In genomic region chr4:179292443-179292842, GRCh38 we compare ENCODE assay signal across 1 cellular context.
TF ChIP-seq lines count a peak whose summit lies in the region.

No MANE protein-coding gene starts in this region.

TF ChIP-seq in WTC11, 78 proteins besides CTCF, POLR2A, EP300 and RAD21 (continued from another document):
- TF ChIP-seq FOXP4 (CRISPR knock-in tag; IDR thresholded peaks at IDR 0.05): no peak
- no peak for TF ChIP-seq CREB1 (CRISPR knock-in tag; IDR thresholded peaks at IDR 0.05)
- TF ChIP-seq ZNF416 (CRISPR knock-in tag; IDR thresholded peaks at IDR 0.05): no peak
- no peak for TF ChIP-seq SMAD4 (CRISPR knock-in tag; IDR thresholded peaks at IDR 0.05)
- TF ChIP-seq FOXJ3 (CRISPR knock-in tag; IDR thresholded peaks at IDR 0.05; ENCODE audit: borderline replicate concordance): no peak
- TF ChIP-seq STAT6 (CRISPR knock-in tag; conservative IDR thresholded peaks at IDR 0.05; ENCODE audit: low read depth): no peak
- no peak for TF ChIP-seq CDX4 (CRISPR knock-in tag; IDR thresholded peaks at IDR 0.05; ENCODE audit: borderline replicate concordance)
- no peak for TF ChIP-seq ATF2 (CRISPR knock-in tag; IDR thresholded peaks at IDR 0.05; ENCODE audit: borderline replicate concordance, low read depth)
- TF ChIP-seq NFE2L1 (CRISPR knock-in tag; IDR thresholded peaks at IDR 0.05): no peak
- TF ChIP-seq FOXK1 (CRISPR knock-in tag; IDR thresholded peaks at IDR 0.05): no peak
- no peak for TF ChIP-seq ZNF317 (CRISPR knock-in tag; IDR thresholded peaks at IDR 0.05; ENCODE audit: borderline replicate concordance, low read depth)
